31 cellular contexts compared by ENCODE assay signal in the genomic region with DNA sequence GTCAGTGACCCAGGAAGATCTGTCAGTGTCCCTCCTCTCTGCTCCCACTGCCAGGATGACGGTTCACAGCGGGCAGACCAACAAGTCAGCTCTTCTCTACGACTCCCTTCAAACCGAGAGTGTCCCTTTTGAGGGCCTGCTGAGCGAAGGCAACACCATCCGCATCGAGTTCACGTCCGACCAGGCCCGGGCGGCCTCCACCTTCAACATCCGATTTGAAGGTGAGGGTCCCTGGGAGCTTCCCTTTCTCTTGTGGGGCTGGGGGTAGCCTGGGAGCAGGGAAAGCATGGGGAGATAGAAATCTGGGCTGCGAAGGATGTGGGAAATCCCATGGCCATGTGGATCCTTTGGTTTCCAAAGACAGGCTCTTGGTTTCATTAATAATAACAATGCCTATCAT.
DNase-seq lines count a peak whose midpoint lies in the region; ATAC-seq, FAIRE-seq and TF ChIP-seq lines count a peak whose summit lies in the region.
"Had no signal": no experiment of that assay in that cellular context is flagged by ENCODE, and none has a peak within 500 bp of the region (broad histone marks: within the 10 kb centered on the region; RNA-seq: fewer than 3 reads in every experiment).

No MANE protein-coding gene starts in this region.

- H3K9me3 ChIP-seq in smooth muscle cell (replicated peaks; ENCODE audit: low read depth): no peaks in the 10 kb centered on the region
- H3K9me3 ChIP-seq: A549; BE2C; BLaER1; BLaER1 treated with 17β-estradiol and CSF1 and Interleukin-3, amounts not matched to agents 10 nM and 100 nM; Caco-2 had no signal

- no peaks in the 10 kb centered on the region for H3K4me1 ChIP-seq in smooth muscle cell (ENCODE audit: low read depth)
- H3K4me1 ChIP-seq: A549, BE2C, BLaER1, Caco-2 had no signal

- H4K20me1 ChIP-seq in smooth muscle cell (ENCODE audit: low read depth): no peaks in the 10 kb centered on the region
- H4K20me1 ChIP-seq: BLaER1; BLaER1 treated with 17β-estradiol and CSF1 and Interleukin-3, amounts not matched to agents 10 nM and 100 nM had no signal

- no peak for ATAC-seq in GM18873 (IDR thresholded peaks at IDR 0.05; ENCODE audit: low FRiP score, unreplicated experiment)
- ATAC-seq: A549; CD8-positive, alpha-beta T cell had no signal

- H3K4me2 ChIP-seq in smooth muscle cell: no peak overlapping the region
- H3K4me2 ChIP-seq: A549; BLaER1; BLaER1 treated with 17β-estradiol and CSF1 and Interleukin-3, amounts not matched to agents 10 nM and 100 nM had no signal

- DNase-seq in mesenteric fat pad (ENCODE audit: low spot score) (peak; percentile 79), urothelium cell line (ENCODE audit: low spot score) (no peak), smooth muscle cell (lab: John Stamatoyannopoulos, UW; ENCODE audit: unreplicated experiment) (no peak)
- DNase-seq: 8988T; ACHN; AML-193; BE2C; C1 segment of cervical spinal cord; Caco-2; Calu3; CD4-positive, alpha-beta memory T cell; CD4-positive, alpha-beta T cell; CD4-positive, CD25-positive, alpha-beta regulatory T cell; CD8-positive, alpha-beta memory T cell; CD8-positive, alpha-beta T cell; COR-L47; DMS 273 treated with DMSO at 0.1 percent for 48 hours; DMS153; DMS53; DMS79; DMS79 treated with DMSO at 0.1 percent for 48 hours; DND-41; EL had no signal

- 94% methylated on average over 13 of the region's 13 CpGs for WGBS in smooth muscle cell (ENCODE audit: low lambda C conversion rate)

- no peak overlapping the region for H3K27ac ChIP-seq in smooth muscle cell (ENCODE audit: low read depth)
- H3K27ac ChIP-seq: 22Rv1; A549; BLaER1; BLaER1 treated with 17β-estradiol and CSF1 and Interleukin-3, amounts not matched to agents 10 nM and 100 nM; C4-2B had no signal

- no peaks in the 10 kb centered on the region for H3K79me2 ChIP-seq in smooth muscle cell (ENCODE audit: low read depth)

- H3K36me3 ChIP-seq in smooth muscle cell (ENCODE audit: low read depth): no peaks in the 10 kb centered on the region
- H3K36me3 ChIP-seq: BE2C; BLaER1; BLaER1 treated with 17β-estradiol and CSF1 and Interleukin-3, amounts not matched to agents 10 nM and 100 nM had no signal

- no peak overlapping the region for H3K9ac ChIP-seq in smooth muscle cell (ENCODE audit: low read depth)
- H3K9ac ChIP-seq: BLaER1; BLaER1 treated with 17β-estradiol and CSF1 and Interleukin-3, amounts not matched to agents 10 nM and 100 nM had no signal

- H3K27me3 ChIP-seq in smooth muscle cell (ENCODE audit: low read depth): peaks cover 48% of the 10 kb centered on the region
- H3K27me3 ChIP-seq: BE2C; BLaER1; BLaER1 treated with 17β-estradiol and CSF1 and Interleukin-3, amounts not matched to agents 10 nM and 100 nM had no signal

- H2AFZ ChIP-seq in smooth muscle cell (ENCODE audit: low read depth): no peak overlapping the region

- H3F3A ChIP-seq in smooth muscle cell (ENCODE audit: low read depth): no peaks in the 10 kb centered on the region

- TF ChIP-seq CTCF in smooth muscle cell (IDR thresholded peaks at IDR 0.05; ENCODE audit: borderline replicate concordance, insufficient read depth, poor library complexity, severe bottlenecking): no peak

- peak; percentile 27 for FAIRE-seq in urothelium cell line (lab: Jason Lieb, UNC)
- FAIRE-seq: A204.1, A549, D721Med had no signal

- no peak overlapping the region for H3K4me3 ChIP-seq in smooth muscle cell
- H3K4me3 ChIP-seq: A549; BLaER1; BLaER1 treated with 17β-estradiol and CSF1 and Interleukin-3, amounts not matched to agents 10 nM and 100 nM had no signal
